ENCODE assay signal across 1 cellular context in genomic region chr11:118615282-118615979, GRCh38.
A peak's percentile ranks its signal among the peaks of the same experiment; 100 is the strongest.
TF ChIP-seq lines count a peak whose summit lies in the region.

No MANE protein-coding gene starts in this region.

TF ChIP-seq in H1, 55 proteins besides CTCF, POLR2A, EP300 and RAD21:
- TF ChIP-seq RFX5 (IDR thresholded peaks at IDR 0.05; ENCODE audit: borderline replicate concordance, low read depth, low read length) (no peak), CHD2 (IDR thresholded peaks at IDR 0.05; ENCODE audit: low read length) (0 out of 2 replicates have a peak, but pooled peaks have one; percentile 19), TAF7 (optimal IDR thresholded peaks at IDR 0.05; ENCODE audit: borderline replicate concordance, low read depth, low read length) (peak; percentile 65), SP1 (IDR thresholded peaks at IDR 0.05; ENCODE audit: low read depth, low read length) (peak; percentile 94), EZH2 (IDR thresholded peaks at IDR 0.05; ENCODE audit: low read depth, low read length, severe bottlenecking) (no peak), BRCA1 (IDR thresholded peaks at IDR 0.05; ENCODE audit: low read depth, low read length) (no peak), BCL11A (IDR thresholded peaks at IDR 0.05; ENCODE audit: low read depth in 2 of 2, low read length in 2 of 2) (peak in 1 of 2 experiments; percentile 51), RBBP5 (IDR thresholded peaks at IDR 0.05; ENCODE audit: borderline replicate concordance, low read depth, low read length) (0 out of 2 replicates have a peak, but pooled peaks have one; percentile 40), SIN3A (conservative IDR thresholded peaks at IDR 0.05 in 1 of 2, IDR thresholded peaks at IDR 0.05 in 1 of 2; ENCODE audit: low read depth in 1 of 2, low read length in 2 of 2) (peak; percentile 65 to 96; a peak in 3 of 4 replicates), NANOG (IDR thresholded peaks at IDR 0.05; ENCODE audit: insufficient read depth, low read depth, low read length, poor library complexity, severe bottlenecking) (peak; percentile 62), POU5F1 (IDR thresholded peaks at IDR 0.05; ENCODE audit: low read depth, low read length) (no peak), TEAD4 (IDR thresholded peaks at IDR 0.05; ENCODE audit: low read depth, low read length) (peak; percentile 100), CEBPB (IDR thresholded peaks at IDR 0.05; ENCODE audit: low read depth, low read length) (no peak), GABPA (IDR thresholded peaks at IDR 0.05; ENCODE audit: borderline replicate concordance, insufficient read depth, low read length) (no peak), MAX (IDR thresholded peaks at IDR 0.05) (no peak), SP4 (IDR thresholded peaks at IDR 0.05; ENCODE audit: low read length) (no peak), SRF (IDR thresholded peaks at IDR 0.05; ENCODE audit: low read depth, low read length) (no peak), TCF12 (IDR thresholded peaks at IDR 0.05; ENCODE audit: low read depth, low read length) (peak; percentile 75; the same call in 1 of the 2 replicates), NRF1 (IDR thresholded peaks at IDR 0.05; ENCODE audit: low read depth, low read length) (no peak), TAF1 (IDR thresholded peaks at IDR 0.05; ENCODE audit: low read depth, low read length) (peak; percentile 76), CTBP2 (IDR thresholded peaks at IDR 0.05; ENCODE audit: borderline replicate concordance, insufficient read depth, insufficient read length, low read length) (peak; percentile 84), SP2 (IDR thresholded peaks at IDR 0.05; ENCODE audit: low read length) (no peak), GTF2F1 (IDR thresholded peaks at IDR 0.05; ENCODE audit: borderline replicate concordance, low read depth, low read length) (no peak), YY1 (IDR thresholded peaks at IDR 0.05; ENCODE audit: low read depth, low read length) (0 out of 2 replicates have a peak, but pooled peaks have one; percentile 13), TBP (IDR thresholded peaks at IDR 0.05; ENCODE audit: low read depth, low read length) (peak; percentile 72), POLR2AphosphoS5 (IDR thresholded peaks at IDR 0.05; ENCODE audit: low read depth, low read length) (peak; percentile 91)
